In genomic region chrX:30538271-30538670, GRCh38 we compare ENCODE assay signal across 32 cellular contexts. TPM values are rescaled to one million over a fixed set of nuclear protein-coding genes. Genes with fewer than 3 reads are reported as not detected.
A peak's percentile ranks its signal among the peaks of the same experiment; 100 is the strongest.
DNase-seq lines count a peak whose midpoint lies in the region; ATAC-seq, FAIRE-seq and TF ChIP-seq lines count a peak whose summit lies in the region.
"Had no signal": no experiment of that assay in that cellular context is flagged by ENCODE, and none has a peak within 500 bp of the region (broad histone marks: within the 10 kb centered on the region; RNA-seq: fewer than 3 reads in every experiment).

No MANE protein-coding gene starts in this region.

- H3K4me3 Mint-ChIP-seq in activated CD8-positive, alpha-beta memory T cell treated with anti-CD3 and anti-CD28 coated beads, Interleukin-2, amount 10 ng/mL, durations not matched to agents 7 days and 5 days = no peak overlapping the region
- H3K4me3 Mint-ChIP-seq: activated naive CD8-positive, alpha-beta T cell treated with anti-CD3 and anti-CD28 coated beads for 36 hours; natural killer cell; stimulated activated effector memory CD8-positive, alpha-beta T cell treated with anti-CD3 and anti-CD28 coated beads, Interleukin-12 subunit alpha, Interleukin-12 subunit beta, amount 100 ng/mL, for 72 hours; T-cell had no signal

- H3K9me3 Mint-ChIP-seq in activated CD8-positive, alpha-beta memory T cell treated with anti-CD3 and anti-CD28 coated beads, Interleukin-2, amount 10 ng/mL, durations not matched to agents 7 days and 5 days (ENCODE audit: low read depth) = no peaks in the 10 kb centered on the region
- H3K9me3 Mint-ChIP-seq: activated naive CD8-positive, alpha-beta T cell treated with anti-CD3 and anti-CD28 coated beads for 36 hours; activated T-helper 2 cell treated with anti-CD3 and anti-CD28 coated beads, Interferon-gamma antibody, Interleukin-2, Interleukin-4, amounts not matched to agents 10 μg/mL and 5 μg/mL and 100 μg/mL, durations not matched to agents 14 hours and 24 hours and 36 hours; natural killer cell; T-cell had no signal

- H3K36me3 Mint-ChIP-seq in activated CD8-positive, alpha-beta memory T cell treated with anti-CD3 and anti-CD28 coated beads, Interleukin-2, amount 10 ng/mL, durations not matched to agents 7 days and 5 days = no peaks in the 10 kb centered on the region
- H3K36me3 Mint-ChIP-seq: activated naive CD8-positive, alpha-beta T cell treated with anti-CD3 and anti-CD28 coated beads for 36 hours; natural killer cell; T-cell had no signal

- no peak overlapping the region for H3K27ac Mint-ChIP-seq in activated CD8-positive, alpha-beta memory T cell treated with anti-CD3 and anti-CD28 coated beads, Interleukin-2, amount 10 ng/mL, durations not matched to agents 7 days and 5 days
- H3K27ac Mint-ChIP-seq: activated naive CD8-positive, alpha-beta T cell treated with anti-CD3 and anti-CD28 coated beads for 36 hours; activated T-helper 2 cell treated with anti-CD3 and anti-CD28 coated beads, Interferon-gamma antibody, Interleukin-2, Interleukin-4, amounts not matched to agents 10 μg/mL and 5 μg/mL and 100 μg/mL, durations not matched to agents 14 hours and 24 hours and 36 hours; natural killer cell; stimulated activated effector memory CD8-positive, alpha-beta T cell treated with anti-CD3 and anti-CD28 coated beads, Interleukin-12 subunit alpha, Interleukin-12 subunit beta, amount 100 ng/mL, for 72 hours; T-cell had no signal

- DNase-seq in bronchial epithelial cell (ENCODE audit: low read depth) (no peak), NCI-H524 (lab: John Stamatoyannopoulos, UW) (no peak)
- DNase-seq in activated CD8-positive, alpha-beta memory T cell treated with anti-CD3 and anti-CD28 coated beads, Interleukin-2, amount 10 ng/mL, durations not matched to agents 7 days and 5 days = no peak
- DNase-seq: activated CD4-positive, alpha-beta T cell treated with anti-CD3 and anti-CD28 coated beads, Interleukin-2, amount 50 U/mL, for 48 hours; activated naive CD8-positive, alpha-beta T cell treated with anti-CD3 and anti-CD28 coated beads for 36 hours; central memory CD4-positive, alpha-beta T cell; COR-L47; dermis blood vessel endothelial cell; DND-41; GOT3; Karpas-422; natural killer cell; NCI-H1694; NCI-H2171 treated with DMSO at 0.1 percent for 48 hours; NCI-H524 treated with DMSO at 0.1 percent for 48 hours; SJCRH30; spleen; stimulated activated CD4-positive, alpha-beta T cell treated with anti-CD3 and anti-CD28 coated beads, Interleukin-2, amount 100 ng/mL, for 48 hours; substantia nigra; T-cell had no signal

- H3K4me1 Mint-ChIP-seq in activated CD8-positive, alpha-beta memory T cell treated with anti-CD3 and anti-CD28 coated beads, Interleukin-2, amount 10 ng/mL, durations not matched to agents 7 days and 5 days = no peaks in the 10 kb centered on the region
- H3K4me1 Mint-ChIP-seq: activated naive CD8-positive, alpha-beta T cell treated with anti-CD3 and anti-CD28 coated beads for 36 hours; natural killer cell; stimulated activated effector memory CD8-positive, alpha-beta T cell treated with anti-CD3 and anti-CD28 coated beads, Interleukin-12 subunit alpha, Interleukin-12 subunit beta, amount 100 ng/mL, for 72 hours; T-cell had no signal

- no peak overlapping the region for H3K4me3 ChIP-seq in bronchial epithelial cell (ENCODE audit: low read depth, low read length)
- H3K4me3 ChIP-seq: ascending aorta; BLaER1 treated with 17β-estradiol and CSF1 and Interleukin-3, amounts not matched to agents 10 nM and 100 nM; right atrium auricular region; SJCRH30; spleen had no signal

- peak; percentile 84 for ATAC-seq in GM18517 (IDR thresholded peaks at IDR 0.05; ENCODE audit: unreplicated experiment)
- peak; percentile 58 for ATAC-seq in GM19397 (IDR thresholded peaks at IDR 0.05; ENCODE audit: unreplicated experiment)
- ATAC-seq in HG02938 (IDR thresholded peaks at IDR 0.05; ENCODE audit: unreplicated experiment) = peak; percentile 49
- no peak for ATAC-seq in HG03175 (IDR thresholded peaks at IDR 0.05; ENCODE audit: unreplicated experiment)
- no peak for ATAC-seq in activated CD8-positive, alpha-beta memory T cell treated with anti-CD3 and anti-CD28 coated beads, Interleukin-2, amount 10 ng/mL, durations not matched to agents 7 days and 5 days
- ATAC-seq: natural killer cell; stimulated activated effector memory CD8-positive, alpha-beta T cell treated with anti-CD3 and anti-CD28 coated beads, Interleukin-12 subunit alpha, Interleukin-12 subunit beta, amount 100 ng/mL, for 72 hours; T-cell had no signal

- H3K36me3 ChIP-seq in bronchial epithelial cell (ENCODE audit: control insufficient read depth, insufficient read depth, low read length) = no peaks in the 10 kb centered on the region
- H3K36me3 ChIP-seq: ascending aorta, right atrium auricular region, SJCRH30, spleen had no signal

- CTCF ChIA-PET in activated CD8-positive, alpha-beta memory T cell treated with anti-CD3 and anti-CD28 coated beads, Interleukin-2, amount 10 ng/mL, durations not matched to agents 7 days and 5 days (lab: Charles Lee) = no interaction called here

- FAIRE-seq in bronchial epithelial cell (lab: Jason Lieb, UNC) = peak; percentile 23
- FAIRE-seq: keratinocyte, RCC 7860 had no signal

- no peaks in the 10 kb centered on the region for H3K27me3 ChIP-seq in bronchial epithelial cell (ENCODE audit: control insufficient read depth, insufficient read depth, low read length)
- H3K27me3 ChIP-seq: ascending aorta; BLaER1 treated with 17β-estradiol and CSF1 and Interleukin-3, amounts not matched to agents 10 nM and 100 nM; right atrium auricular region; SJCRH30; spleen had no signal

- H3K27me3 Mint-ChIP-seq in activated CD8-positive, alpha-beta memory T cell treated with anti-CD3 and anti-CD28 coated beads, Interleukin-2, amount 10 ng/mL, durations not matched to agents 7 days and 5 days = peaks cover 2% of the 10 kb centered on the region
- H3K27me3 Mint-ChIP-seq: activated naive CD8-positive, alpha-beta T cell treated with anti-CD3 and anti-CD28 coated beads for 36 hours had no signal

- no peak for TF ChIP-seq CTCF in bronchial epithelial cell (IDR thresholded peaks at IDR 0.05; ENCODE audit: insufficient read depth, low read length, severe bottlenecking)

RNA-seq across cellular contexts. Expression of gene TASL, which starts 39.3 kb away (rescaled TPM):
- not detected in 2 replicates for total RNA-seq in bronchial epithelial cell
- total RNA-seq in activated CD8-positive, alpha-beta memory T cell treated with anti-CD3 and anti-CD28 coated beads, Interleukin-2, amount 10 ng/mL, durations not matched to agents 7 days and 5 days = 1 to 10 TPM; 3.2 to 9.0 TPM
- total RNA-seq: ascending aorta, dermis blood vessel endothelial cell, osteocyte, SJCRH30 had no signal

Comparison
In these comparisons a context has a peak if more than half of its experiments do, and no peak if none do; other contexts are left out.
1. ATAC-seq: peak in GM18517 (single experiment), GM19397 (single experiment) and HG02938 (single experiment); none in HG03175 (single experiment) and activated CD8-positive, alpha-beta memory T cell treated with anti-CD3 and anti-CD28 coated beads, Interleukin-2, amount 10 ng/mL, durations not matched to agents 7 days and 5 days (single experiment).